ENCODE assay signal across 9 cellular contexts in the genomic region with DNA sequence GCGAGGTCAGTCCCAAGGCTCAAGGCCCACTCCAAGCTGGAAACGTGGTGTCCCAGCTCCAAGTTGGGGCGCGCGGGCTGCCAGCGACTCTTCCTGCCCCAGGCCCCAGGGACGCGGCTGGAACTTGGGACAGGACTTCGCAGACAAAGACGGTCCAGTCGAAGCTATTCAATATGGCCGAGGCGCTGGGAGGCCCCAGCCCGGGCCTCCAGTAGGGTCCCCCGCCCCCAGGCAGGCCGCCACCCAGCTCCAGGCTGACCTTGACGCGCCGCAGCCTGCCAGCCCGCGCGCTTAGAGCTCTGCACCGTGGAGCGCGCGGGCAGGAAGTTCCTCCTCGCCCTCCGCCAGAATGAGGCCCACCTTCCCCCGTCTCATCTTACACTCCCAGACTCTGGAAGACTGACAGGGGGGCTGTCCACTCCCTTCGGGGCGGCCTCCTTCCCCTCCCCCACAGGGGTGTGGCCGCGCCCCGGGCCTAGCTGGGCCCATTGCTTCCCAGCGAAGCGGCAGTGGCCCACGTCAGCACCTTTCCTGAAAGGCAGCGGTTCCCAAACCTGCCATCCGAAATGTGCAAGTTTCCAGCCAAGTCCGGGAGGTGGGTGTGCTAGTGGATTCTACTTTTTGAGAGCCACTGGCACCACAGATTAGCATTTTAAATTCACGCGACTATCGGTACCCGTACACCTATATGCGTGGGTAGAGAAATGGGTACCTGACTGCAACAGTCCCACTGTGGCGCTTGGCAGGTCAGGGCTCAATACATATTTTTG. TPM values are rescaled to one million over a fixed set of nuclear protein-coding genes. Genes with fewer than 3 reads are reported as not detected.
DNase-seq lines count a peak whose midpoint lies in the region; ATAC-seq, FAIRE-seq and TF ChIP-seq lines count a peak whose summit lies in the region.
"Had no signal": no experiment of that assay in that cellular context is flagged by ENCODE, and none has a peak within 500 bp of the region (broad histone marks: within the 10 kb centered on the region; RNA-seq: fewer than 3 reads in every experiment).

A gene with protein sequence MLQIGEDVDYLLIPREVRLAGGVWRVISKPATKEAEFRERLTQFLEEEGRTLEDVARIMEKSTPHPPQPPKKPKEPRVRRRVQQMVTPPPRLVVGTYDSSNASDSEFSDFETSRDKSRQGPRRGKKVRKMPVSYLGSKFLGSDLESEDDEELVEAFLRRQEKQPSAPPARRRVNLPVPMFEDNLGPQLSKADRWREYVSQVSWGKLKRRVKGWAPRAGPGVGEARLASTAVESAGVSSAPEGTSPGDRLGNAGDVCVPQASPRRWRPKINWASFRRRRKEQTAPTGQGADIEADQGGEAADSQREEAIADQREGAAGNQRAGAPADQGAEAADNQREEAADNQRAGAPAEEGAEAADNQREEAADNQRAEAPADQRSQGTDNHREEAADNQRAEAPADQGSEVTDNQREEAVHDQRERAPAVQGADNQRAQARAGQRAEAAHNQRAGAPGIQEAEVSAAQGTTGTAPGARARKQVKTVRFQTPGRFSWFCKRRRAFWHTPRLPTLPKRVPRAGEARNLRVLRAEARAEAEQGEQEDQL (minus strand): TSS at position 303 of the 770 bp plus-strand sequence. CDS start 754 bp downstream, outside the sequence.

- ATAC-seq in HG02763 (IDR thresholded peaks at IDR 0.05; ENCODE audit: unreplicated experiment) (no peak), HG02852 (IDR thresholded peaks at IDR 0.05; ENCODE audit: unreplicated experiment) (no peak)

- FAIRE-seq in HTR-8/SVneo (lab: Jason Lieb, UNC): peak; percentile 70

- 16 to 35% (median 17%) methylated on average over 24 to 46 of the region's 46 CpGs for WGBS in spleen, 5 donors

- no peaks in the 10 kb centered on the region for H3K9me3 ChIP-seq in spleen

- peaks cover 3 to 50% (median 26%) of the 10 kb centered on the region in 6 donors for H3K4me1 ChIP-seq in spleen

- intact Hi-C loops in spleen (cut with DNase I; ENCODE audit: low total_unique reads): no loop called here

- H3K27ac ChIP-seq in spleen: peak within 1 kb of the TSS in 5 of 8 donors; percentile 6 to 51 (median 43)

- no peaks in the 10 kb centered on the region for H3K36me3 ChIP-seq in spleen

- DNase-seq in HTR-8/SVneo (ENCODE audit: insufficient read length, low spot score) (peak; percentile 83), brain pericyte (ENCODE audit: low read depth, low spot score) (peak; percentile 80), iris pigment epithelial cell (ENCODE audit: low read depth) (peak; percentile 98), spleen (no peak), AML-193 (lab: John Stamatoyannopoulos, UW) (no peak), mesenteric fat pad (ENCODE audit: low spot score) (no peak)

- H3K4me3 ChIP-seq in spleen: peak within 1 kb of the TSS; percentile 15 to 61 (median 28)

- peaks cover 0 to 90% (median 41%) of the 10 kb centered on the region in 7 donors for H3K27me3 ChIP-seq in spleen (replicated peaks in 1 of 7)

- TF ChIP-seq POLR2A in spleen (IDR thresholded peaks at IDR 0.05): no peak

- no peak for TF ChIP-seq CTCF in spleen (IDR thresholded peaks at IDR 0.05 in 8 of 11, conservative IDR thresholded peaks at IDR 0.05 in 3 of 11)

RNA-seq across cellular contexts. Expression of the gene that starts here (rescaled TPM):
- total RNA-seq in spleen: 1 to 10 TPM; 1.7 to 4.4 (median 2.6) TPM
- polyA plus RNA-seq in spleen: 1 to 10 TPM in 2 of 3 donors, under 1 TPM in 1; 0.46 to 1.2 (median 1.1) TPM
- 2.9 TPM for total RNA-seq in mesenteric fat pad
- total RNA-seq: HT1080 had no signal

Comparison
In these comparisons a context has a peak if more than half of its experiments do, and no peak if none do; other contexts are left out.
1. DNase-seq: peak in HTR-8/SVneo (single experiment), brain pericyte (single experiment) and iris pigment epithelial cell (single experiment); none in spleen (single experiment), AML-193 (0 of 2) and mesenteric fat pad (single experiment).